In genomic region chr2:120399889-120400240, GRCh38 we compare ENCODE assay signal across 17 cellular contexts. TPM values are rescaled to one million over a fixed set of nuclear protein-coding genes. Genes with fewer than 3 reads are reported as not detected.
"Had no signal": no experiment of that assay in that cellular context is flagged by ENCODE, and none has a peak within 500 bp of the region (broad histone marks: within the 10 kb centered on the region; RNA-seq: fewer than 3 reads in every experiment).

No MANE protein-coding gene starts in this region.

- H3K4me1 ChIP-seq: adrenal gland, esophagus muscularis mucosa, left lung, upper lobe of right lung had no signal

- H3K4me3 Mint-ChIP-seq: activated CD8-positive, alpha-beta T cell treated with anti-CD3 and anti-CD28 coated beads for 36 hours; activated naive CD4-positive, alpha-beta T cell treated with anti-CD3 and anti-CD28 coated beads, Interleukin-2, amount 50 U/mL, for 24 hours; activated T-helper 17 cell treated with anti-CD3 and anti-CD28 coated beads, Interleukin-2, amount 50 U/mL, for 72 hours; naive thymus-derived CD8-positive, alpha-beta T cell had no signal

- H3K36me3 ChIP-seq: adrenal gland, esophagus muscularis mucosa, left lung, neutrophil, upper lobe of right lung had no signal

- H3K4me3 ChIP-seq: adrenal gland, esophagus muscularis mucosa, left lung, mucosa of descending colon, upper lobe of right lung had no signal

- H3K9me3 ChIP-seq: adrenal gland, esophagus muscularis mucosa, left lung, mucosa of descending colon, neutrophil, SK-N-SH, upper lobe of right lung had no signal

- ATAC-seq: activated CD8-positive, alpha-beta T cell treated with anti-CD3 and anti-CD28 coated beads for 36 hours; activated T-helper 17 cell treated with anti-CD3 and anti-CD28 coated beads, Interleukin-2, amount 50 U/mL, for 72 hours; left lung; naive thymus-derived CD8-positive, alpha-beta T cell; stimulated activated naive CD8-positive, alpha-beta T cell treated with anti-CD3 and anti-CD28 coated beads, Interleukin-15, Interleukin-2, amounts not matched to agents 100 U/mL and 50 U/mL, for 24 hours; upper lobe of right lung had no signal

- H3K9me3 Mint-ChIP-seq: activated CD8-positive, alpha-beta T cell treated with anti-CD3 and anti-CD28 coated beads for 36 hours; activated naive CD4-positive, alpha-beta T cell treated with anti-CD3 and anti-CD28 coated beads, Interleukin-2, amount 50 U/mL, for 24 hours; activated T-helper 17 cell treated with anti-CD3 and anti-CD28 coated beads, Interleukin-2, amount 50 U/mL, for 72 hours had no signal

- H3K27ac Mint-ChIP-seq: activated CD8-positive, alpha-beta T cell treated with anti-CD3 and anti-CD28 coated beads for 36 hours; activated naive CD4-positive, alpha-beta T cell treated with anti-CD3 and anti-CD28 coated beads, Interleukin-2, amount 50 U/mL, for 24 hours; activated T-helper 17 cell treated with anti-CD3 and anti-CD28 coated beads, Interleukin-2, amount 50 U/mL, for 72 hours had no signal

- H3K36me3 Mint-ChIP-seq: activated naive CD4-positive, alpha-beta T cell treated with anti-CD3 and anti-CD28 coated beads, Interleukin-2, amount 50 U/mL, for 24 hours; naive thymus-derived CD8-positive, alpha-beta T cell had no signal

- H3K27me3 ChIP-seq: adrenal gland, upper lobe of right lung had no signal

- H3K27ac ChIP-seq: adrenal gland, esophagus muscularis mucosa, left lung, neutrophil, upper lobe of right lung, VCaP had no signal

- H3K4me1 Mint-ChIP-seq: activated naive CD4-positive, alpha-beta T cell treated with anti-CD3 and anti-CD28 coated beads, Interleukin-2, amount 50 U/mL, for 24 hours; activated T-helper 17 cell treated with anti-CD3 and anti-CD28 coated beads, Interleukin-2, amount 50 U/mL, for 72 hours had no signal

- DNase-seq: activated CD8-positive, alpha-beta memory T cell treated with anti-CD3 and anti-CD28 coated beads, Interleukin-2, amount 50 U/mL, for 4 hours; activated CD8-positive, alpha-beta T cell treated with anti-CD3 and anti-CD28 coated beads for 36 hours; caudate nucleus; left lung; retina; SK-N-SH; stimulated activated naive CD8-positive, alpha-beta T cell treated with anti-CD3 and anti-CD28 coated beads, Interleukin-15, Interleukin-2, amounts not matched to agents 100 U/mL and 50 U/mL, for 24 hours; T-helper 1 cell; upper lobe of right lung had no signal

RNA-seq across cellular contexts. Expression of gene INHBB, which starts 53.9 kb away (rescaled TPM):
- total RNA-seq: activated CD8-positive, alpha-beta T cell treated with anti-CD3 and anti-CD28 coated beads for 36 hours; activated T-helper 17 cell treated with anti-CD3 and anti-CD28 coated beads, Interleukin-2, amount 50 U/mL, for 72 hours; naive thymus-derived CD8-positive, alpha-beta T cell had no signal
- polyA plus RNA-seq: naive thymus-derived CD8-positive, alpha-beta T cell had no signal
